7 cellular contexts compared by ENCODE assay signal in genomic region chrX:134460861-134461218, GRCh38. TPM values are rescaled to one million over a fixed set of nuclear protein-coding genes. Genes with fewer than 3 reads are reported as not detected.
A peak's percentile ranks its signal among the peaks of the same experiment; 100 is the strongest.
DNase-seq lines count a peak whose midpoint lies in the region; ATAC-seq, FAIRE-seq and TF ChIP-seq lines count a peak whose summit lies in the region.

No MANE protein-coding gene starts in this region.

- TF ChIP-seq CTCF in thoracic aorta (IDR thresholded peaks at IDR 0.05): no peak

- peak overlapping the region; percentile 88 for H3K27ac Mint-ChIP-seq in activated T-helper 2 cell treated with anti-CD3 and anti-CD28 coated beads, Interferon-gamma antibody, Interleukin-2, Interleukin-4, amounts not matched to agents 10 μg/mL and 5 μg/mL and 100 μg/mL, durations not matched to agents 14 hours and 24 hours and 36 hours

- no peaks in the 10 kb centered on the region for H3K4me1 ChIP-seq in thoracic aorta (ENCODE audit: control insufficient read depth in 1 of 2, low read depth in 2 of 2)

- no peak overlapping the region for H3K27ac ChIP-seq in thoracic aorta

- H3K36me3 ChIP-seq in thoracic aorta: no peaks in the 10 kb centered on the region

- no peaks in the 10 kb centered on the region for H3K9me3 Mint-ChIP-seq in activated T-helper 2 cell treated with anti-CD3 and anti-CD28 coated beads, Interferon-gamma antibody, Interleukin-2, Interleukin-4, amounts not matched to agents 10 μg/mL and 5 μg/mL and 100 μg/mL, durations not matched to agents 14 hours and 24 hours and 36 hours

- intact Hi-C loops in activated T-helper 2 cell treated with anti-CD3 and anti-CD28 coated beads, Interferon-gamma antibody, Interleukin-2, Interleukin-4, amounts not matched to agents 10 μg/mL and 5 μg/mL and 100 μg/mL, durations not matched to agents 14 hours and 24 hours and 36 hours (cut with micrococcal nuclease): loop anchor here (2.0 kb wide), 1 partner anchor 84 kb away; no protein-coding TSS in a partner anchor

- H3K27me3 Mint-ChIP-seq in activated T-helper 2 cell treated with anti-CD3 and anti-CD28 coated beads, Interferon-gamma antibody, Interleukin-2, Interleukin-4, amounts not matched to agents 10 μg/mL and 5 μg/mL and 100 μg/mL, durations not matched to agents 14 hours and 24 hours and 36 hours (ENCODE audit: low read depth): no peaks in the 10 kb centered on the region

- no peaks in the 10 kb centered on the region for H3K27me3 ChIP-seq in thoracic aorta (replicated peaks; ENCODE audit: insufficient read depth)

- H3K4me1 Mint-ChIP-seq in activated T-helper 2 cell treated with anti-CD3 and anti-CD28 coated beads, Interferon-gamma antibody, Interleukin-2, Interleukin-4, amounts not matched to agents 10 μg/mL and 5 μg/mL and 100 μg/mL, durations not matched to agents 14 hours and 24 hours and 36 hours (ENCODE audit: low read depth): peaks cover 16% of the 10 kb centered on the region

- DNase-seq in GM12891 (ENCODE audit: insufficient read length, low spot score) (no peak), iris pigment epithelial cell (ENCODE audit: low read depth) (peak; percentile 10), thoracic aorta (ENCODE audit: low spot score) (no peak), occipital lobe (lab: John Stamatoyannopoulos, UW) (no peak)
- no peak for DNase-seq in activated T-helper 2 cell treated with anti-CD3 and anti-CD28 coated beads, Interferon-gamma antibody, Interleukin-2, Interleukin-4, amounts not matched to agents 10 μg/mL and 5 μg/mL and 100 μg/mL, durations not matched to agents 14 hours and 24 hours and 36 hours (ENCODE audit: low spot score)

- H3K4me3 ChIP-seq in thoracic aorta: peak overlapping the region; percentile 85

- peak; percentile 70 for FAIRE-seq in GM12891 (lab: Jason Lieb, UNC)

- peaks cover 12% of the 10 kb centered on the region for H3K36me3 Mint-ChIP-seq in activated T-helper 2 cell treated with anti-CD3 and anti-CD28 coated beads, Interferon-gamma antibody, Interleukin-2, Interleukin-4, amounts not matched to agents 10 μg/mL and 5 μg/mL and 100 μg/mL, durations not matched to agents 14 hours and 24 hours and 36 hours (ENCODE audit: low read depth)

- peak overlapping the region; percentile 88 for H3K4me3 Mint-ChIP-seq in activated T-helper 2 cell treated with anti-CD3 and anti-CD28 coated beads, Interferon-gamma antibody, Interleukin-2, Interleukin-4, amounts not matched to agents 10 μg/mL and 5 μg/mL and 100 μg/mL, durations not matched to agents 14 hours and 24 hours and 36 hours (ENCODE audit: low read depth)

- H3K9me3 ChIP-seq in thoracic aorta: no peaks in the 10 kb centered on the region

- TF ChIP-seq POLR2A in GM12891 (IDR thresholded peaks at IDR 0.05; ENCODE audit: low read depth, low read length): no peak

- ATAC-seq in HG03442 (IDR thresholded peaks at IDR 0.05; ENCODE audit: unreplicated experiment) (peak; percentile 6), thoracic aorta (ENCODE audit: insufficient number of reproducible peaks, low FRiP score, low read depth) (no peak), GM18873 (IDR thresholded peaks at IDR 0.05; ENCODE audit: low FRiP score, unreplicated experiment) (no peak)

TF ChIP-seq in GM12891, 5 proteins besides CTCF, POLR2A, EP300 and RAD21:
- TF ChIP-seq POLR2AphosphoS5 (IDR thresholded peaks at IDR 0.05; ENCODE audit: low read depth, low read length): no peak
TF ChIP-seq in GM12891: peak in this region for 0.

RNA-seq across cellular contexts. Expression of gene HPRT1, which starts 0.9 kb away (rescaled TPM):
- polyA plus RNA-seq in GM12891 (2012; ENCODE audit: low read depth, missing spikeins): 76.7 TPM
- total RNA-seq in activated T-helper 2 cell treated with anti-CD3 and anti-CD28 coated beads, Interferon-gamma antibody, Interleukin-2, Interleukin-4, amounts not matched to agents 10 μg/mL and 5 μg/mL and 100 μg/mL, durations not matched to agents 14 hours and 24 hours and 36 hours: 118 and 129 TPM in 2 replicates
- total RNA-seq in thoracic aorta: 10 to 100 TPM in 1 of 2 donors, 1 to 10 TPM in 1; 3.1 to 20.7 TPM
- total RNA-seq in occipital lobe: 30.7 TPM
